In the genomic region with DNA sequence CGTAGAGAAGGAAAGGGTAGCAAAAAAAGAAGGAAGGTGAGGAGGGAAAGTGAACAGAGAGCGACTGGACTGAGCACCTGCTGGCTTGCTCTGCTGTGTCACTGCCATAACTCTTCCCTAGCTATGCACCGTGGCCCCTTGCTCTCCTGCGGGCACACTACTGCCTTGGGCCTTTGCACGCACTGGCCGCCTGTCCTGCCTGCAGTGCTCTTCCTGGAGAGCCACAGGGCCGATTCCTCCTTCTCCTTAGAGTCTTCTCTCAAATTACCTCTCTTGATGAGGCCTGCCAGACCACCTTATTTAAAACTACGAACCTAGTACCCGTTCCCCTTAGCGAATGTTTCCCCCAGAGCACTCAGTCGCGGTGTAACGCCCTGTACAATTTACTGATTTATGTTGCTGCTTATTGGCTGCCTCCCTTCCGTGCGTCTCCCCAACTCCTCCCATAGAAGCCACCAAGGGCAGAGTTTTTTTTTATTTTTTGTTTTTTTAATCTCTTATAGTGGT, we compare ENCODE assay signal across 8 cellular contexts.
A peak's percentile ranks its signal among the peaks of the same experiment; 100 is the strongest.
DNase-seq lines count a peak whose midpoint lies in the region; ATAC-seq and TF ChIP-seq lines count a peak whose summit lies in the region.

No MANE protein-coding gene starts in this region.

- CTCF ChIA-PET in BJ (lab: Yijun Ruan, JAX) = interaction anchor here (0.7 to 0.9 kb wide), 2 partner anchors 11 to 166 kb away, joined by 3 read pairs; no protein-coding TSS in a partner anchor

- H3K36me3 Mint-ChIP-seq in immature natural killer cell = no peaks in the 10 kb centered on the region

- H4K20me1 ChIP-seq in Karpas-422 (ENCODE audit: insufficient read depth, low read depth, low read length) = no peaks in the 10 kb centered on the region

- H3K27ac ChIP-seq in Karpas-422 (ENCODE audit: low read length) (peak overlapping the region; percentile 99), substantia nigra (ENCODE audit: low read depth, low read length, poor library complexity, severe bottlenecking) (peak overlapping the region; percentile 86)

- no peaks in the 10 kb centered on the region for H3K9me2 ChIP-seq in Karpas-422 (replicated peaks; ENCODE audit: insufficient read depth, low read length)

- H3K4me2 ChIP-seq in Karpas-422 (ENCODE audit: low read depth, low read length, poor library complexity, severe bottlenecking) = peak overlapping the region; percentile 65

- H3K27me3 Mint-ChIP-seq in immature natural killer cell (ENCODE audit: low read depth in 3 of 3) = peaks cover 6 to 17% (median 11%) of the 10 kb centered on the region in 3 donors

- H3K36me3 ChIP-seq in BJ (ENCODE audit: control insufficient read depth, insufficient read depth, low read length) (peaks cover 1% of the 10 kb centered on the region), Karpas-422 (ENCODE audit: insufficient read depth, low read length) (no peaks in the 10 kb centered on the region)

- DNase-seq in BJ (ENCODE audit: low read depth) = no peak
- no peak for DNase-seq in Karpas-422
- DNase-seq in activated T-helper 1 cell treated with Interleukin-2 at 50 U/mL for 16 hours (ENCODE audit: low read depth) = peak; percentile 13
- no peak for DNase-seq in immature natural killer cell
- DNase-seq in substantia nigra (lab: John Stamatoyannopoulos, UW) = no peak

- peaks cover 65 to 68% of the 10 kb centered on the region in 2 donors for H3K4me1 Mint-ChIP-seq in immature natural killer cell

- H3K4me3 ChIP-seq in BJ (ENCODE audit: low read depth, low read length) (peak overlapping the region; percentile 35), Karpas-422 (ENCODE audit: low read length) (peak overlapping the region; percentile 60)

- H3K79me2 ChIP-seq in Karpas-422 (ENCODE audit: low read length) = peaks cover 50% of the 10 kb centered on the region

- H2AFZ ChIP-seq in Karpas-422 (ENCODE audit: low read length) = no peak overlapping the region

- ATAC-seq in GM18867 (IDR thresholded peaks at IDR 0.05; ENCODE audit: unreplicated experiment) (no peak), HG02642 (IDR thresholded peaks at IDR 0.05; ENCODE audit: poor library complexity, unreplicated experiment) (no peak), GM21526 (IDR thresholded peaks at IDR 0.05; ENCODE audit: low FRiP score, unreplicated experiment) (no peak)

- TF ChIP-seq CTCF in BJ (IDR thresholded peaks at IDR 0.05; ENCODE audit: insufficient read depth, low read depth, low read length) = no peak

- peak overlapping the region; percentile 85 to 95 (median 93) for H3K4me3 Mint-ChIP-seq in immature natural killer cell

- H3K27me3 ChIP-seq in BJ (ENCODE audit: control insufficient read depth, insufficient read depth, low read length) = no peaks in the 10 kb centered on the region
- no peaks in the 10 kb centered on the region for H3K27me3 ChIP-seq in Karpas-422 (ENCODE audit: low read length)

- POLR2A ChIA-PET in BJ (lab: Charles Lee) = no interaction called here

- peaks cover 92% of the 10 kb centered on the region for H3K4me1 ChIP-seq in Karpas-422 (ENCODE audit: low read length)

- H3K9me3 ChIP-seq in Karpas-422 (ENCODE audit: low read length) = no peaks in the 10 kb centered on the region

- peak overlapping the region; percentile 98 to 100 (median 99) for H3K27ac Mint-ChIP-seq in immature natural killer cell

- no peaks in the 10 kb centered on the region for H3K9me3 Mint-ChIP-seq in immature natural killer cell

- H3K9ac ChIP-seq in Karpas-422 (ENCODE audit: low read length) = peak overlapping the region; percentile 65
